In the genomic region with DNA sequence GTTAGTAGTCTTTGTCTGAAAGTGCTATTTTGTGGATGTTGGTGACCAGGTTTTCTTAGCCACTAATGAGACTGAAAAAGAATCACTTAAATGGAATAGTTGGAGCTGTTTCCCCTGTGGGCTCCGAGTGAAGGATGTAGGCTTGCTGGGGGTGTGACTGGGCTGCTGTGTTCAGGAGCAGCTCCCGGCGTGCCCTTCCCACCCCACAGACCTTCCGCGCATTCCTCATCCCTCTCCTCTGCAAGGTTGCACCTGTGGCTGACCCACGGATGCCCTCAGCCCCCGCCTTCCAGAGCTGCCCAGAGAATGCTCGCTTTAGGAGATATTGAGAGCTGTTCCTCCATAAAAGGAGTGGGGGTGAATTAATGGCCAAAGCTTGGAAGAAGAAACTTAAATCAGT, we compare ENCODE assay signal across 24 cellular contexts.
"Had no signal": no experiment of that assay in that cellular context is flagged by ENCODE, and none has a peak within 500 bp of the region (broad histone marks: within the 10 kb centered on the region; RNA-seq: fewer than 3 reads in every experiment).

No MANE protein-coding gene starts in this region.

- DNase-seq: activated CD4-positive, alpha-beta T cell treated with anti-CD3 and anti-CD28 coated beads for 1 hour; activated CD4-positive, alpha-beta T cell treated with anti-CD3 and anti-CD28 coated beads, Interleukin-2, amount 10 ng/mL, durations not matched to agents 7 days and 5 days; activated CD8-positive, alpha-beta memory T cell treated with anti-CD3 and anti-CD28 coated beads, Interleukin-2, amount 10 ng/mL, durations not matched to agents 7 days and 5 days; activated CD8-positive, alpha-beta T cell treated with anti-CD3 and anti-CD28 coated beads for 36 hours; activated gamma-delta T cell; activated naive CD4-positive, alpha-beta T cell treated with anti-CD3 and anti-CD28 coated beads, Interleukin-2, amount 10 ng/mL, durations not matched to agents 7 days and 5 days; activated T-cell treated with anti-CD3 and anti-CD28 coated beads for 4 hours; activated T-cell treated with anti-CD3 and anti-CD28 coated beads, Interleukin-2, amount 50 U/mL, for 72 hours; amygdala; dermis blood vessel endothelial cell; effector CD4-positive, alpha-beta T cell; naive B cell; right cardiac atrium; stimulated activated CD4-positive, alpha-beta T cell treated with anti-CD3 and anti-CD28 coated beads, Interleukin-4, amount 100 ng/mL, for 24 hours; T-helper 2 cell had no signal

- FAIRE-seq: frontal cortex had no signal

- H3K4me1 ChIP-seq: breast epithelium had no signal

- H3K4me3 ChIP-seq: breast epithelium, thoracic aorta had no signal

- H3K4me3 Mint-ChIP-seq: activated CD4-positive, alpha-beta T cell treated with anti-CD3 and anti-CD28 coated beads, Interleukin-2, amount 10 ng/mL, durations not matched to agents 7 days and 5 days; activated CD8-positive, alpha-beta memory T cell treated with anti-CD3 and anti-CD28 coated beads, Interleukin-2, amount 10 ng/mL, durations not matched to agents 7 days and 5 days; activated CD8-positive, alpha-beta T cell treated with anti-CD3 and anti-CD28 coated beads for 36 hours; activated naive CD4-positive, alpha-beta T cell treated with anti-CD3 and anti-CD28 coated beads, Interleukin-2, amount 10 ng/mL, durations not matched to agents 7 days and 5 days; activated T-cell treated with anti-CD3 and anti-CD28 coated beads, Interleukin-2, amount 50 U/mL, for 72 hours; central memory CD8-positive, alpha-beta T cell; mesothelial cell of epicardium; naive B cell; stimulated activated effector memory CD8-positive, alpha-beta T cell treated with anti-CD3 and anti-CD28 coated beads, Interleukin-12 subunit alpha, Interleukin-12 subunit beta, amount 100 ng/mL, for 72 hours; stimulated activated naive CD8-positive, alpha-beta T cell treated with anti-CD3 and anti-CD28 coated beads, Interleukin-15, Interleukin-2, amounts not matched to agents 100 ng/mL and 50 ng/mL, for 24 hours; type B pancreatic cell had no signal

- ATAC-seq: activated CD8-positive, alpha-beta memory T cell treated with anti-CD3 and anti-CD28 coated beads, Interleukin-2, amount 10 ng/mL, durations not matched to agents 7 days and 5 days; activated CD8-positive, alpha-beta T cell treated with anti-CD3 and anti-CD28 coated beads for 36 hours; activated T-cell treated with anti-CD3 and anti-CD28 coated beads, Interleukin-2, amount 50 U/mL, for 72 hours; right cardiac atrium; SK-N-SH treated with all-trans-retinoic acid at 6 μM for 48 hours; stimulated activated effector memory CD8-positive, alpha-beta T cell treated with anti-CD3 and anti-CD28 coated beads, Interleukin-12 subunit alpha, Interleukin-12 subunit beta, amount 100 ng/mL, for 72 hours had no signal

- H3K9me3 ChIP-seq: breast epithelium, thoracic aorta had no signal

- H3K4me1 Mint-ChIP-seq: activated CD4-positive, alpha-beta T cell treated with anti-CD3 and anti-CD28 coated beads, Interleukin-2, amount 10 ng/mL, durations not matched to agents 7 days and 5 days; activated CD8-positive, alpha-beta memory T cell treated with anti-CD3 and anti-CD28 coated beads, Interleukin-2, amount 10 ng/mL, durations not matched to agents 7 days and 5 days; activated naive CD4-positive, alpha-beta T cell treated with anti-CD3 and anti-CD28 coated beads, Interleukin-2, amount 10 ng/mL, durations not matched to agents 7 days and 5 days; central memory CD8-positive, alpha-beta T cell; naive B cell; stimulated activated effector memory CD8-positive, alpha-beta T cell treated with anti-CD3 and anti-CD28 coated beads, Interleukin-12 subunit alpha, Interleukin-12 subunit beta, amount 100 ng/mL, for 72 hours had no signal

- H3K36me3 Mint-ChIP-seq: activated CD8-positive, alpha-beta memory T cell treated with anti-CD3 and anti-CD28 coated beads, Interleukin-2, amount 10 ng/mL, durations not matched to agents 7 days and 5 days; activated naive CD4-positive, alpha-beta T cell treated with anti-CD3 and anti-CD28 coated beads, Interleukin-2, amount 10 ng/mL, durations not matched to agents 7 days and 5 days; mesothelial cell of epicardium; naive B cell; stimulated activated effector memory CD8-positive, alpha-beta T cell treated with anti-CD3 and anti-CD28 coated beads, Interleukin-12 subunit alpha, Interleukin-12 subunit beta, amount 100 ng/mL, for 72 hours; type B pancreatic cell had no signal

- H3K27me3 Mint-ChIP-seq: activated CD4-positive, alpha-beta T cell treated with anti-CD3 and anti-CD28 coated beads, Interleukin-2, amount 10 ng/mL, durations not matched to agents 7 days and 5 days; activated CD8-positive, alpha-beta memory T cell treated with anti-CD3 and anti-CD28 coated beads, Interleukin-2, amount 10 ng/mL, durations not matched to agents 7 days and 5 days; activated CD8-positive, alpha-beta T cell treated with anti-CD3 and anti-CD28 coated beads for 36 hours; activated naive CD4-positive, alpha-beta T cell treated with anti-CD3 and anti-CD28 coated beads, Interleukin-2, amount 10 ng/mL, durations not matched to agents 7 days and 5 days; central memory CD8-positive, alpha-beta T cell; naive B cell; stimulated activated naive CD8-positive, alpha-beta T cell treated with anti-CD3 and anti-CD28 coated beads, Interleukin-15, Interleukin-2, amounts not matched to agents 100 ng/mL and 50 ng/mL, for 24 hours had no signal

- H3K9me3 Mint-ChIP-seq: activated CD4-positive, alpha-beta T cell treated with anti-CD3 and anti-CD28 coated beads, Interleukin-2, amount 10 ng/mL, durations not matched to agents 7 days and 5 days; activated CD8-positive, alpha-beta T cell treated with anti-CD3 and anti-CD28 coated beads for 36 hours; activated naive CD4-positive, alpha-beta T cell treated with anti-CD3 and anti-CD28 coated beads, Interleukin-2, amount 10 ng/mL, durations not matched to agents 7 days and 5 days; activated T-cell treated with anti-CD3 and anti-CD28 coated beads, Interleukin-2, amount 50 U/mL, for 72 hours; central memory CD8-positive, alpha-beta T cell; mesothelial cell of epicardium; naive B cell; stimulated activated effector memory CD8-positive, alpha-beta T cell treated with anti-CD3 and anti-CD28 coated beads, Interleukin-12 subunit alpha, Interleukin-12 subunit beta, amount 100 ng/mL, for 72 hours; stimulated activated naive CD8-positive, alpha-beta T cell treated with anti-CD3 and anti-CD28 coated beads, Interleukin-15, Interleukin-2, amounts not matched to agents 100 ng/mL and 50 ng/mL, for 24 hours; type B pancreatic cell had no signal

- H3K27ac ChIP-seq: breast epithelium, thoracic aorta had no signal

- H3K36me3 ChIP-seq: breast epithelium had no signal

- H3K27ac Mint-ChIP-seq: activated CD4-positive, alpha-beta T cell treated with anti-CD3 and anti-CD28 coated beads, Interleukin-2, amount 10 ng/mL, durations not matched to agents 7 days and 5 days; activated CD8-positive, alpha-beta memory T cell treated with anti-CD3 and anti-CD28 coated beads, Interleukin-2, amount 10 ng/mL, durations not matched to agents 7 days and 5 days; activated CD8-positive, alpha-beta T cell treated with anti-CD3 and anti-CD28 coated beads for 36 hours; activated naive CD4-positive, alpha-beta T cell treated with anti-CD3 and anti-CD28 coated beads, Interleukin-2, amount 10 ng/mL, durations not matched to agents 7 days and 5 days; activated T-cell treated with anti-CD3 and anti-CD28 coated beads, Interleukin-2, amount 50 U/mL, for 72 hours; mesothelial cell of epicardium; stimulated activated effector memory CD8-positive, alpha-beta T cell treated with anti-CD3 and anti-CD28 coated beads, Interleukin-12 subunit alpha, Interleukin-12 subunit beta, amount 100 ng/mL, for 72 hours; stimulated activated naive CD8-positive, alpha-beta T cell treated with anti-CD3 and anti-CD28 coated beads, Interleukin-15, Interleukin-2, amounts not matched to agents 100 ng/mL and 50 ng/mL, for 24 hours; type B pancreatic cell had no signal

- H3K27me3 ChIP-seq: breast epithelium had no signal
